ENCODE assay signal across 1 cellular context in genomic region chr16:89025636-89026035, GRCh38.
TF ChIP-seq lines count a peak whose summit lies in the region.

No MANE protein-coding gene starts in this region.

TF ChIP-seq in K562, 482 proteins besides CTCF, POLR2A, EP300 and RAD21 (continued from another document):
- TF ChIP-seq ZNF318 (IDR thresholded peaks at IDR 0.05; ENCODE audit: borderline replicate concordance in 1 of 2, low read depth in 1 of 2) (no peak), BDP1 (IDR thresholded peaks at IDR 0.05; ENCODE audit: insufficient read depth, insufficient read length) (no peak), ZNF740 (CRISPR knock-in tag; IDR thresholded peaks at IDR 0.05) (no peak), ZNF740 (tag; IDR thresholded peaks at IDR 0.05) (no peak), PCBP1 (IDR thresholded peaks at IDR 0.05; ENCODE audit: low read depth, low read length, poor library complexity, severe bottlenecking) (no peak), CC2D1A (IDR thresholded peaks at IDR 0.05) (no peak), MAFF (IDR thresholded peaks at IDR 0.05; ENCODE audit: low read length) (no peak)
